Comparison of ENCODE assay signal across 8 cellular contexts in genomic region chr5:6448622-6449464, GRCh38. TPM values are rescaled to one million over a fixed set of nuclear protein-coding genes. Genes with fewer than 3 reads are reported as not detected.
A peak's percentile ranks its signal among the peaks of the same experiment; 100 is the strongest.
DNase-seq lines count a peak whose midpoint lies in the region; ATAC-seq and TF ChIP-seq lines count a peak whose summit lies in the region.

A gene with protein sequence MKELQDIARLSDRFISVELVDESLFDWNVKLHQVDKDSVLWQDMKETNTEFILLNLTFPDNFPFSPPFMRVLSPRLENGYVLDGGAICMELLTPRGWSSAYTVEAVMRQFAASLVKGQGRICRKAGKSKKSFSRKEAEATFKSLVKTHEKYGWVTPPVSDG (plus strand): TSS chr5:6448859. CDS start chr5:6448894, 35 bp downstream.

- no peaks in the 10 kb centered on the region for H3K9me3 ChIP-seq in ovary

- CTCF ChIA-PET in activated CD8-positive, alpha-beta T cell treated with anti-CD3 and anti-CD28 coated beads, Interleukin-2, amount 10 ng/mL, durations not matched to agents 7 days and 5 days (lab: Charles Lee), result interaction anchor here (0.8 kb wide), 1 partner anchor 158 kb away, joined by 3 read pairs; no protein-coding TSS in a partner anchor

- 1 to 2% (median 1%) methylated on average over 29 to 99 of the region's 103 CpGs for WGBS in ovary, 3 donors

- peak within 1 kb of the TSS; percentile 39 for H3K4me3 Mint-ChIP-seq in activated CD8-positive, alpha-beta T cell treated with anti-CD3 and anti-CD28 coated beads, Interleukin-2, amount 10 ng/mL, durations not matched to agents 7 days and 5 days

- TF ChIP-seq POLR2A in ovary (IDR thresholded peaks at IDR 0.05), result no peak
- no peak for TF ChIP-seq POLR2A in GM18505 (IDR thresholded peaks at IDR 0.05; ENCODE audit: borderline replicate concordance, extremely low read depth, insufficient read depth, insufficient read length)

- H3K9me3 Mint-ChIP-seq in activated CD8-positive, alpha-beta T cell treated with anti-CD3 and anti-CD28 coated beads, Interleukin-2, amount 10 ng/mL, durations not matched to agents 7 days and 5 days (ENCODE audit: insufficient read depth), result no peaks in the 10 kb centered on the region

- H3K4me3 ChIP-seq in ovary, result peak within 1 kb of the TSS; percentile 20

- POLR2A ChIA-PET in activated CD8-positive, alpha-beta T cell treated with anti-CD3 and anti-CD28 coated beads, Interleukin-2, amount 10 ng/mL, durations not matched to agents 7 days and 5 days (lab: Charles Lee), result no interaction called here

- ATAC-seq in GM18498 (IDR thresholded peaks at IDR 0.05; ENCODE audit: unreplicated experiment), result peak; percentile 69
- peak; percentile 58 for ATAC-seq in HG03175 (IDR thresholded peaks at IDR 0.05; ENCODE audit: unreplicated experiment)
- ATAC-seq in activated CD8-positive, alpha-beta T cell treated with anti-CD3 and anti-CD28 coated beads, Interleukin-2, amount 10 ng/mL, durations not matched to agents 7 days and 5 days, result peak; percentile 35
- no peak for ATAC-seq in GM18505 (IDR thresholded peaks at IDR 0.05; ENCODE audit: unreplicated experiment)

- H3K27ac ChIP-seq in ovary, result no peak within 1 kb of the TSS

- peaks cover 2% of the 10 kb centered on the region for H3K4me1 Mint-ChIP-seq in activated CD8-positive, alpha-beta T cell treated with anti-CD3 and anti-CD28 coated beads, Interleukin-2, amount 10 ng/mL, durations not matched to agents 7 days and 5 days (ENCODE audit: low read depth)

- peaks cover 5% of the 10 kb centered on the region for H3K27me3 ChIP-seq in ovary

- H3K36me3 Mint-ChIP-seq in activated CD8-positive, alpha-beta T cell treated with anti-CD3 and anti-CD28 coated beads, Interleukin-2, amount 10 ng/mL, durations not matched to agents 7 days and 5 days (ENCODE audit: low read depth), result no peaks in the 10 kb centered on the region

- no peaks in the 10 kb centered on the region for H3K36me3 ChIP-seq in ovary

- intact Hi-C loops in ovary (cut with DNase I), result no loop called here
- intact Hi-C loops in posterior vena cava (cut with DNase I), result loop anchor here (2.0 to 10.0 kb wide), 2 partner anchors 944 to 954 kb away; no protein-coding TSS in a partner anchor

- peaks cover 42% of the 10 kb centered on the region for H3K27me3 Mint-ChIP-seq in activated CD8-positive, alpha-beta T cell treated with anti-CD3 and anti-CD28 coated beads, Interleukin-2, amount 10 ng/mL, durations not matched to agents 7 days and 5 days (ENCODE audit: low read depth)

- peaks cover 6% of the 10 kb centered on the region for H3K4me1 ChIP-seq in ovary (ENCODE audit: insufficient read depth)

- no peak within 1 kb of the TSS for H3K27ac Mint-ChIP-seq in activated CD8-positive, alpha-beta T cell treated with anti-CD3 and anti-CD28 coated beads, Interleukin-2, amount 10 ng/mL, durations not matched to agents 7 days and 5 days

- no peak for TF ChIP-seq EP300 in ovary (IDR thresholded peaks at IDR 0.05)

- no peak for TF ChIP-seq CTCF in ovary (IDR thresholded peaks at IDR 0.05)

- DNase-seq in activated CD8-positive, alpha-beta T cell treated with anti-CD3 and anti-CD28 coated beads, Interleukin-2, amount 10 ng/mL, durations not matched to agents 7 days and 5 days, result no peak
- DNase-seq in germinal center (ENCODE audit: low spot score), result peak; percentile 35
- peak in 3 of 5 donors; percentile 29 to 50 (median 42) for DNase-seq in ovary
- DNase-seq in HK-2 (ENCODE audit: unreplicated experiment), result no peak
- no peak for DNase-seq in posterior vena cava (ENCODE audit: low spot score)

RNA-seq across cellular contexts. Expression of the gene that starts here (rescaled TPM):
- not detected for total RNA-seq in activated CD8-positive, alpha-beta T cell treated with anti-CD3 and anti-CD28 coated beads, Interleukin-2, amount 10 ng/mL, durations not matched to agents 7 days and 5 days
- total RNA-seq in ovary, result 1 to 10 TPM in 4 of 7 donors, under 1 TPM in 3; 0.30 to 2.6 (median 1.1) TPM
- 1 to 10 TPM; 2.1 to 6.4 TPM for polyA plus RNA-seq in ovary
- total RNA-seq in posterior vena cava, result 1 to 10 TPM; 3.3 to 5.8 TPM

Comparison
In these comparisons a context has a peak if more than half of its experiments do, and no peak if none do; other contexts are left out.
1. Peak in ATAC-seq in activated CD8-positive, alpha-beta T cell treated with anti-CD3 and anti-CD28 coated beads, Interleukin-2, amount 10 ng/mL, durations not matched to agents 7 days and 5 days; RNA of the gene not detected or under 1 TPM.
2. DNase-seq: peak in germinal center (single experiment) and ovary (3 of 5); none in activated CD8-positive, alpha-beta T cell treated with anti-CD3 and anti-CD28 coated beads, Interleukin-2, amount 10 ng/mL, durations not matched to agents 7 days and 5 days (single experiment), HK-2 (single experiment) and posterior vena cava (single experiment).
3. intact Hi-C loops: an anchor here in posterior vena cava (2.0 to 10.0 kb wide); none called in ovary.